ENCODE assay signal across 8 cellular contexts in the genomic region with DNA sequence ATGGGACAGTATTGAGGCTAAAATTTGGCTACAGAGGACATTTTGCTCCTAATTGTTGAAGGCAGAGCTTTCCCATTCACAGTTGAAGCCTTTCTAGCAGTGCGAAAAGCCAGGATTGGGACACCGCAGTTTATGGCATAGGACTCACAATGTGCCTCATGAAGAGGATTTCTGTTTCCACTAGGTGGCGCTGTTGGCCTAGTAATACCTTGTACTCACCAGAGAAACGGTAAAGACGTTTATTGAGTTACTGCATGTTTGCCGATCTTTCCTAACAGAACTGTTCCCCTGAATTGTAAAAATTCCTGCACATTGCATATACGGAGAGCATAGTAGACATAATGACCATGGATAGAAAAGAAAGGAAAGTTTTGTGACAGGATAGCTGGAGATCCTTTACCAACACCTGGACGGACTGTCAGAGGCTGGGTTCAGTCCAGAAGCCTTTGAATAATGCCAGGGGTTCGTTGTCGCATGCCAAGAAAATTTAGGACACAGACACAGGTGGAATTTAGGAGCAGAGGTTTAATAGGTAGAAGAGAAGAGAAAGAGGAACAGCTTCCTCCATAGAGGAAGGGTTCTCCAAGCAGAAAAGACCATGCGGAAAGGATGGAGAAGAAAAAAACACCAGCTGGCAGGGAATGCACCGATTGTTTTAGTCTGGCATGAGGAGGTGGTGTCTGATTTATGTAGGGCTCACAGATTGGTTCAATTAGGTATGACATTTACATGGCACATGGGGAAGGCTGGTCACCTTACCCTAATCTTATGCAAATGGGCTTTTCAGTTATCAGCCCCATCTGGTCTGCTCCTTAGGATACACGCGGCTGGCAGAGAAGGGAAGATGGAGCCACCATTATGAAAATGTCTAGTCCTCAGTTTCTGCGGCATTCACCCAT. TPM values are rescaled to one million over a fixed set of nuclear protein-coding genes. Genes with fewer than 3 reads are reported as not detected.
A peak's percentile ranks its signal among the peaks of the same experiment; 100 is the strongest.
DNase-seq lines count a peak whose midpoint lies in the region; ATAC-seq, FAIRE-seq and TF ChIP-seq lines count a peak whose summit lies in the region.

No MANE protein-coding gene starts in this region.

- H3K27me3 ChIP-seq in bronchial epithelial cell (ENCODE audit: control insufficient read depth, insufficient read depth, low read length) (no peaks in the 10 kb centered on the region), right lobe of liver (no peaks in the 10 kb centered on the region), thoracic aorta (replicated peaks; ENCODE audit: insufficient read depth) (no peaks in the 10 kb centered on the region)

- H3K27ac ChIP-seq in right lobe of liver (no peak overlapping the region), thoracic aorta (no peak overlapping the region)

- TF ChIP-seq POLR2A in right lobe of liver (IDR thresholded peaks at IDR 0.05) = no peak

- peak; percentile 73 for TF ChIP-seq CTCF in Calu3 (IDR thresholded peaks at IDR 0.05; ENCODE audit: unreplicated experiment)
- peak; percentile 71 for TF ChIP-seq CTCF in bronchial epithelial cell (IDR thresholded peaks at IDR 0.05; ENCODE audit: insufficient read depth, low read length, severe bottlenecking)
- peak; percentile 43 to 62 (median 48) for TF ChIP-seq CTCF in right lobe of liver (IDR thresholded peaks at IDR 0.05)
- TF ChIP-seq CTCF in thoracic aorta (IDR thresholded peaks at IDR 0.05) = peak; percentile 22

- peaks cover 8% of the 10 kb centered on the region for H3K4me1 Mint-ChIP-seq in Calu3 (ENCODE audit: low read depth, unreplicated experiment)

- H3K4me3 ChIP-seq in bronchial epithelial cell (ENCODE audit: low read depth, low read length) = no peak overlapping the region
- H3K4me3 ChIP-seq in right lobe of liver = no peak overlapping the region
- H3K4me3 ChIP-seq in thoracic aorta = no peak overlapping the region

- H3K9me3 ChIP-seq in right lobe of liver (no peaks in the 10 kb centered on the region), thoracic aorta (peaks cover 4% of the 10 kb centered on the region)

- WGBS in right lobe of liver (ENCODE audit: insufficient coverage, low coverage, low lambda C conversion rate, missing lambda C conversion rate) = 41% methylated on average over 15 of the region's 15 CpGs

- intact Hi-C loops in Calu3 (cut with micrococcal nuclease; ENCODE audit: unreplicated experiment) = loop anchor here (1.0 to 5.0 kb wide), 4 partner anchors 378 to 1181 kb away; a partner anchor contains a TSS
- intact Hi-C loops in right lobe of liver (cut with DNase I) = no loop called here

- CTCF ChIA-PET in Calu3 (lab: Charles Lee) = interaction anchor here (0.8 kb wide), 1 partner anchor 10 kb away, joined by 3 read pairs; a partner anchor contains a TSS

- H3K36me3 Mint-ChIP-seq in Calu3 (ENCODE audit: insufficient read depth, unreplicated experiment) = no peaks in the 10 kb centered on the region

- H3K9me3 Mint-ChIP-seq in Calu3 (ENCODE audit: low read depth, unreplicated experiment) = peaks cover 4% of the 10 kb centered on the region

- ATAC-seq in GM21786 (IDR thresholded peaks at IDR 0.05; ENCODE audit: unreplicated experiment) (peak; percentile 74), right lobe of liver (peak; percentile 69 to 79 (median 76)), thoracic aorta (ENCODE audit: insufficient number of reproducible peaks, low FRiP score, low read depth) (no peak), HG02840 (IDR thresholded peaks at IDR 0.05; ENCODE audit: low FRiP score, unreplicated experiment) (no peak)

- peaks cover 64% of the 10 kb centered on the region for H3K27me3 Mint-ChIP-seq in Calu3 (ENCODE audit: unreplicated experiment)

- H3K4me1 ChIP-seq in right lobe of liver (no peaks in the 10 kb centered on the region), thoracic aorta (ENCODE audit: control insufficient read depth in 1 of 2, low read depth in 2 of 2) (no peaks in the 10 kb centered on the region)

- no peak overlapping the region for H3K4me3 Mint-ChIP-seq in Calu3 (ENCODE audit: low read depth, unreplicated experiment)

- H3K36me3 ChIP-seq in bronchial epithelial cell (ENCODE audit: control insufficient read depth, insufficient read depth, low read length) (no peaks in the 10 kb centered on the region), right lobe of liver (no peaks in the 10 kb centered on the region), thoracic aorta (no peaks in the 10 kb centered on the region)

- FAIRE-seq in bronchial epithelial cell (lab: Jason Lieb, UNC) = peak; percentile 55

- DNase-seq in Calu3 = peak; percentile 77
- peak; percentile 67 to 92 (median 89) for DNase-seq in NCI-H1417 (lab: John Stamatoyannopoulos, UW)
- DNase-seq in SK-N-DZ (ENCODE audit: low spot score) = peak; percentile 66
- DNase-seq in bronchial epithelial cell (ENCODE audit: low read depth) = peak; percentile 65
- DNase-seq in right lobe of liver = peak in 2 of 3 donors; percentile 27 to 54
- DNase-seq in thoracic aorta (ENCODE audit: low spot score) = no peak

- BruUV-seq in Calu3 (replicated peaks; lab: Mats Ljungman, UMichigan) = no TSS peak

- H3K27ac Mint-ChIP-seq in Calu3 (ENCODE audit: unreplicated experiment) = no peak overlapping the region

RNA-seq across cellular contexts. Expression of a gene that starts 10.8 kb away (rescaled TPM):
- total RNA-seq in Calu3 (2022) = not detected in 2 replicates
- polyA plus RNA-seq in SK-N-DZ (2014; cell fraction: cytosol; rRNA removed) = not detected in 2 replicates
- polyA plus RNA-seq in SK-N-DZ (2014; cell fraction: nucleus; rRNA removed) = not detected in 2 replicates
- not detected in 2 replicates for total RNA-seq in bronchial epithelial cell
- total RNA-seq in right lobe of liver = not detected
- not detected for total RNA-seq in thoracic aorta

RNA-seq across cellular contexts. Expression of a gene that starts 17.3 kb away (rescaled TPM):
- total RNA-seq in Calu3 (2022) = not detected in 2 replicates
- not detected in 2 replicates for polyA plus RNA-seq in SK-N-DZ (2014; cell fraction: cytosol; rRNA removed)
- polyA plus RNA-seq in SK-N-DZ (2014; cell fraction: nucleus; rRNA removed) = not detected in 2 replicates
- total RNA-seq in bronchial epithelial cell = not detected in 2 replicates
- not detected for total RNA-seq in right lobe of liver
- under 1 TPM in 1 of 2 donors, not detected in 1; 0.21 TPM for total RNA-seq in thoracic aorta

RNA-seq across cellular contexts. Expression of a gene that starts 18.4 kb away (rescaled TPM):
- total RNA-seq in Calu3 (2022) = 12.7 and 14.5 TPM in 2 replicates
- 6.4 and 12.6 TPM in 2 replicates for polyA plus RNA-seq in SK-N-DZ (2014; cell fraction: cytosol; rRNA removed)
- 5.0 and 8.0 TPM in 2 replicates for polyA plus RNA-seq in SK-N-DZ (2014; cell fraction: nucleus; rRNA removed)
- total RNA-seq in bronchial epithelial cell = 6.8 and 9.1 TPM in 2 replicates
- 1 to 10 TPM; 3.3 to 8.6 (median 5.8) TPM for total RNA-seq in right lobe of liver
- 10 to 100 TPM; 16.0 to 25.4 TPM for total RNA-seq in thoracic aorta

RNA-seq across cellular contexts. Expression of a gene that starts 32.6 kb away (rescaled TPM):
- total RNA-seq in Calu3 (2022) = not detected in 2 replicates
- polyA plus RNA-seq in SK-N-DZ (2014; cell fraction: cytosol; rRNA removed) = not detected in 2 replicates
- polyA plus RNA-seq in SK-N-DZ (2014; cell fraction: nucleus; rRNA removed) = not detected in 2 replicates
- not detected in 2 replicates for total RNA-seq in bronchial epithelial cell
- not detected for total RNA-seq in right lobe of liver
- total RNA-seq in thoracic aorta = not detected

RNA-seq across cellular contexts. Expression of a gene that starts 44.9 kb away (rescaled TPM):
- total RNA-seq in Calu3 (2022) = not detected in 2 replicates
- polyA plus RNA-seq in SK-N-DZ (2014; cell fraction: cytosol; rRNA removed) = not detected in 2 replicates
- polyA plus RNA-seq in SK-N-DZ (2014; cell fraction: nucleus; rRNA removed) = not detected in 2 replicates
- not detected in 2 replicates for total RNA-seq in bronchial epithelial cell
- total RNA-seq in right lobe of liver = not detected
- not detected for total RNA-seq in thoracic aorta

Comparison
In these comparisons a context has a peak if more than half of its experiments do, and no peak if none do; other contexts are left out.
1. CTCF ChIP-seq: peak in every context shown above with its lines; median percentile 73 in Calu3; 71 in bronchial epithelial cell; 48 in right lobe of liver; 22 in thoracic aorta.
2. ATAC-seq: peak in GM21786 (single experiment) and right lobe of liver (4 of 4); none in thoracic aorta (single experiment) and HG02840 (single experiment).